3 cellular contexts compared by ENCODE assay signal in genomic region chr12:25939606-25940005, GRCh38.
A peak's percentile ranks its signal among the peaks of the same experiment; 100 is the strongest.
TF ChIP-seq lines count a peak whose summit lies in the region.

No MANE protein-coding gene starts in this region.

TF ChIP-seq in GM23338, 12 proteins besides CTCF, POLR2A, EP300 and RAD21 (continues in another document):
- TF ChIP-seq ZNF331 (CRISPR knock-in tag; IDR thresholded peaks at IDR 0.05; ENCODE audit: low read depth) = no peak
- TF ChIP-seq EZH2 (IDR thresholded peaks at IDR 0.05; ENCODE audit: low read depth, unreplicated experiment) = no peak
- no peak for TF ChIP-seq ETS1 (IDR thresholded peaks at IDR 0.05)
- TF ChIP-seq REST (IDR thresholded peaks at IDR 0.05; ENCODE audit: unreplicated experiment) = no peak
- TF ChIP-seq EZH2phosphoT487 (IDR thresholded peaks at IDR 0.05; ENCODE audit: unreplicated experiment) = no peak
- no peak for TF ChIP-seq JUNB (IDR thresholded peaks at IDR 0.05; ENCODE audit: unreplicated experiment)

TF ChIP-seq in K562, 482 proteins besides CTCF, POLR2A, EP300 and RAD21:
- no peak for TF ChIP-seq U2AF1 (optimal IDR thresholded peaks at IDR 0.05; ENCODE audit: low read depth, low read length)
- TF ChIP-seq ATF4 (CRISPR knock-in tag; IDR thresholded peaks at IDR 0.05) = 0 out of 2 replicates have a peak, but pooled peaks have one; percentile 33
- TF ChIP-seq CEBPB (tag; IDR thresholded peaks at IDR 0.05) = 0 out of 2 replicates have a peak, but pooled peaks have one; percentile 11
- no peak for TF ChIP-seq ZNF77 (CRISPR knock-in tag; IDR thresholded peaks at IDR 0.05)
- TF ChIP-seq POLR2G (IDR thresholded peaks at IDR 0.05; ENCODE audit: low read depth, low read length) = no peak
- no peak for TF ChIP-seq CBX3 (IDR thresholded peaks at IDR 0.05; ENCODE audit: borderline replicate concordance in 1 of 2, low read length in 2 of 2)
- no peak for TF ChIP-seq ZBTB11 (CRISPR knock-in tag; IDR thresholded peaks at IDR 0.05)
- peak; percentile 26; the same call in 1 of the 2 replicates for TF ChIP-seq ATF3 (IDR thresholded peaks at IDR 0.05)
- TF ChIP-seq ATF3 (CRISPR knock-in tag; conservative IDR thresholded peaks at IDR 0.05) = no peak
- no peak for TF ChIP-seq ATF2 (CRISPR knock-in tag; IDR thresholded peaks at IDR 0.05)
- TF ChIP-seq ZC3H4 (CRISPR knock-in tag; IDR thresholded peaks at IDR 0.05; ENCODE audit: borderline replicate concordance) = no peak
- TF ChIP-seq CEBPG (CRISPR knock-in tag; IDR thresholded peaks at IDR 0.05) = no peak
- peak in 1 of 2 experiments; percentile 71; a peak in 2 of 4 replicates for TF ChIP-seq CEBPG (tag; conservative IDR thresholded peaks at IDR 0.05 in 1 of 2, IDR thresholded peaks at IDR 0.05 in 1 of 2)
- TF ChIP-seq MAX (CRISPR knock-in tag; IDR thresholded peaks at IDR 0.05) = no peak
- no peak for TF ChIP-seq FOXA1 (IDR thresholded peaks at IDR 0.05; ENCODE audit: borderline replicate concordance)
TF ChIP-seq in K562: peak in this region for 4.

TF ChIP-seq in HepG2, 621 proteins besides CTCF, POLR2A, EP300 and RAD21:
- TF ChIP-seq IRX3 (CRISPR knock-in tag; IDR thresholded peaks at IDR 0.05; ENCODE audit: borderline replicate concordance, low read depth) (no peak), ZBTB14 (CRISPR knock-in tag; IDR thresholded peaks at IDR 0.05) (no peak), ZNF143 (CRISPR knock-in tag; IDR thresholded peaks at IDR 0.05) (no peak), ZBTB7B (CRISPR knock-in tag; IDR thresholded peaks at IDR 0.05) (no peak), AGO2 (optimal IDR thresholded peaks at IDR 0.05; ENCODE audit: low read depth, low read length) (no peak), TEF (CRISPR knock-in tag; IDR thresholded peaks at IDR 0.05) (no peak), ZNF513 (CRISPR knock-in tag; conservative IDR thresholded peaks at IDR 0.05) (no peak), SNAPC4 (CRISPR knock-in tag; IDR thresholded peaks at IDR 0.05) (no peak), CEBPG (CRISPR knock-in tag; IDR thresholded peaks at IDR 0.05) (no peak), RFX1 (IDR thresholded peaks at IDR 0.05) (no peak), CEBPB (IDR thresholded peaks at IDR 0.05; ENCODE audit: borderline replicate concordance, low read depth, low read length) (peak; percentile 62; the same call in 1 of the 2 replicates), FOXP4 (CRISPR knock-in tag; IDR thresholded peaks at IDR 0.05) (no peak), CBFB (CRISPR knock-in tag; IDR thresholded peaks at IDR 0.05) (no peak), ZBTB3 (CRISPR knock-in tag; IDR thresholded peaks at IDR 0.05; ENCODE audit: borderline replicate concordance, low read depth) (no peak), ATF7 (IDR thresholded peaks at IDR 0.05) (0 out of 2 replicates have a peak, but pooled peaks have one; percentile 5), ATF7 (CRISPR knock-in tag; IDR thresholded peaks at IDR 0.05) (no peak), ZFP36 (IDR thresholded peaks at IDR 0.05; ENCODE audit: borderline replicate concordance, low read depth, low read length, partially characterized antibody) (no peak)
